In the genomic region with DNA sequence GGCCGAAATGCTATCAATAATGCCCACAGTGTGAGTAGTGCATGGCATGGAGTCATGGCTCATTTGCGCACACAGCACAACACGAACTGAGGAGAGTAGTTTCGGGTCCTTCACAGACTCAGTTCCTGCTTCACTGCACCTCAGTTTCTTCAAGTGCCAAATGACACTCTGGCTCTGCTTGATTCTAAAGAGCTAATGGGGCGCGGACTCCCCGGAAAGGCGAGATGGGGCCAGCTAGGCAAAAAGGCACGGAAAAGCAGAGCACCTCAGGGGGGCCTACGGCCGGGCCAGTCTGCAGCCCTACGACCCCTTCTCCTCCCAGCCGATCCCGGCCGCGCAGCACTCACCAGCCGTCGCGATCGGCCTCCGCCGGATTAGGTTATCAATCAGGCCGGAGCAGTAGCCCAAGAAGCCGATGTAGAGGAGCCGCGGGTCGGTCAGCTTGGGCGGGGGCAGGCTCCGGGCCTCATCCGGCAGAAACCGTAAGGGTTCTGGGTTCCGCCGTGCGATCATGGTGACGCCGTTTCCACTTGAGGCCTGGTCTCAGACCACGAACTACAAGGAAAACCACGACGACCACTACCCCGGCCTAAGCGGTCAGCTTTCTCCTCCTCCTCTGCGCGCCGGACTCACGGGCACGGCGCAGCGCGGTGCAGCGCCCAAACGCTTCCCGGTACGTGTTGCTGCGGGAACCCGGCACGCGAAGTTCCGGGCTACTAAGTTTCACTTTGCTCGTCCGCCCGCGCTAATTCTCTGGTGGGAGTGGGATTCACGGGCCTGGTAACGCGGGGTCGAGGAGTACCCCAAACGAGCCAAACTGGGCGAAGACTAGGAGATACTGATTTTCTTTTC, we compare ENCODE assay signal across 1 cellular context.
TF ChIP-seq lines count a peak whose summit lies in the region.

A gene (minus strand): TSS at position 631 of the 852 bp plus-strand sequence. CDS start 118 bp downstream, at position 513.

TF ChIP-seq in HepG2, 621 proteins besides CTCF, POLR2A, EP300 and RAD21 (continued from another document and continues in another):
- TF ChIP-seq ZNF570 (CRISPR knock-in tag; IDR thresholded peaks at IDR 0.05; ENCODE audit: borderline replicate concordance) (peak; percentile 57; the same call in 1 of the 2 replicates), BCL6 (CRISPR knock-in tag; IDR thresholded peaks at IDR 0.05) (peak; percentile 73), PRPF4 (IDR thresholded peaks at IDR 0.05; ENCODE audit: low read depth, low read length, poor library complexity, severe bottlenecking) (no peak), ZNF232 (CRISPR knock-in tag; IDR thresholded peaks at IDR 0.05; ENCODE audit: borderline replicate concordance) (peak; percentile 97), SOX6 (IDR thresholded peaks at IDR 0.05) (no peak), SOX6 (CRISPR knock-in tag; IDR thresholded peaks at IDR 0.05) (peak; percentile 76), KLF13 (CRISPR knock-in tag; IDR thresholded peaks at IDR 0.05) (no peak), CC2D1A (CRISPR knock-in tag; IDR thresholded peaks at IDR 0.05) (no peak), ZNF282 (IDR thresholded peaks at IDR 0.05; ENCODE audit: partially characterized antibody) (no peak), ZNF556 (CRISPR knock-in tag; IDR thresholded peaks at IDR 0.05; ENCODE audit: borderline replicate concordance) (peak; percentile 93; the same call in 1 of the 2 replicates), GFI1 (CRISPR knock-in tag; IDR thresholded peaks at IDR 0.05; ENCODE audit: borderline replicate concordance) (peak; percentile 50; the same call in 1 of the 2 replicates), ISL2 (CRISPR knock-in tag; IDR thresholded peaks at IDR 0.05) (peak; percentile 70), ZKSCAN5 (CRISPR knock-in tag; IDR thresholded peaks at IDR 0.05) (0 out of 2 replicates have a peak, but pooled peaks have one; percentile 32), EED (CRISPR knock-in tag; IDR thresholded peaks at IDR 0.05) (peak; percentile 88; the same call in 1 of the 2 replicates), RBM39 (IDR thresholded peaks at IDR 0.05; ENCODE audit: low read depth, low read length, poor library complexity, severe bottlenecking) (peak; percentile 72), NR2F6 (IDR thresholded peaks at IDR 0.05) (peak; percentile 58; the same call in 1 of the 2 replicates), NR2F6 (CRISPR knock-in tag; IDR thresholded peaks at IDR 0.05) (peak; percentile 77; the same call in 1 of the 2 replicates), KLF15 (CRISPR knock-in tag; IDR thresholded peaks at IDR 0.05; ENCODE audit: borderline replicate concordance) (peak; percentile 81; the same call in 1 of the 2 replicates), ZNF549 (CRISPR knock-in tag; IDR thresholded peaks at IDR 0.05) (no peak), HOXA3 (CRISPR knock-in tag; IDR thresholded peaks at IDR 0.05) (peak; percentile 95), ZNF337 (CRISPR knock-in tag; IDR thresholded peaks at IDR 0.05; ENCODE audit: borderline replicate concordance, low read depth) (peak; percentile 86; the same call in 1 of the 2 replicates), PAWR (CRISPR knock-in tag; IDR thresholded peaks at IDR 0.05; ENCODE audit: borderline replicate concordance) (no peak), NFYC (CRISPR knock-in tag; IDR thresholded peaks at IDR 0.05) (peak; percentile 50), ATF7-NPFF (CRISPR knock-in tag; IDR thresholded peaks at IDR 0.05; ENCODE audit: low read depth) (peak; percentile 93), TOPORS (CRISPR knock-in tag; IDR thresholded peaks at IDR 0.05) (peak; percentile 78; the same call in 1 of the 2 replicates), GATAD2A (CRISPR knock-in tag; IDR thresholded peaks at IDR 0.05) (peak; percentile 87), FOXC1 (CRISPR knock-in tag; IDR thresholded peaks at IDR 0.05; ENCODE audit: borderline replicate concordance) (peak; percentile 94), KDM5B (CRISPR knock-in tag; IDR thresholded peaks at IDR 0.05; ENCODE audit: borderline replicate concordance) (peak; percentile 92), ZNF878 (CRISPR knock-in tag; IDR thresholded peaks at IDR 0.05) (0 out of 2 replicates have a peak, but pooled peaks have one; percentile 80), TSC22D2 (CRISPR knock-in tag; IDR thresholded peaks at IDR 0.05; ENCODE audit: borderline replicate concordance) (peak; percentile 87; the same call in 1 of the 2 replicates), MYNN (CRISPR knock-in tag; IDR thresholded peaks at IDR 0.05; ENCODE audit: low read depth) (peak; percentile 91), FOXO1 (CRISPR knock-in tag; IDR thresholded peaks at IDR 0.05) (peak; percentile 84), ELF3 (CRISPR knock-in tag; IDR thresholded peaks at IDR 0.05) (peak; percentile 76; the same call in 1 of the 2 replicates), ZNF263 (CRISPR knock-in tag; IDR thresholded peaks at IDR 0.05) (peak; percentile 66), FOXK1 (CRISPR knock-in tag; IDR thresholded peaks at IDR 0.05; ENCODE audit: borderline replicate concordance, low read depth) (peak; percentile 89; the same call in 1 of the 2 replicates), ZNF34 (CRISPR knock-in tag; IDR thresholded peaks at IDR 0.05; ENCODE audit: borderline replicate concordance) (peak; percentile 98; the same call in 1 of the 2 replicates), BRD4 (CRISPR knock-in tag; IDR thresholded peaks at IDR 0.05) (peak; percentile 100), ZNF629 (CRISPR knock-in tag; conservative IDR thresholded peaks at IDR 0.05) (peak; percentile 35; the same call in 1 of the 2 replicates), KMT2A (CRISPR knock-in tag; IDR thresholded peaks at IDR 0.05) (peak; percentile 100), ZNF577 (CRISPR knock-in tag; IDR thresholded peaks at IDR 0.05; ENCODE audit: borderline replicate concordance, low read depth) (0 out of 2 replicates have a peak, but pooled peaks have one; percentile 31)
- TF ChIP-seq, protein P1, sequence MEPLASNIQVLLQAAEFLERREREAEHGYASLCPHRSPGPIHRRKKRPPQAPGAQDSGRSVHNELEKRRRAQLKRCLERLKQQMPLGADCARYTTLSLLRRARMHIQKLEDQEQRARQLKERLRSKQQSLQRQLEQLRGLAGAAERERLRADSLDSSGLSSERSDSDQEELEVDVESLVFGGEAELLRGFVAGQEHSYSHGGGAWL (CRISPR knock-in tag; IDR thresholded peaks at IDR 0.05): no peak; the same call in none of the 2 replicates
- TF ChIP-seq, protein P2, sequence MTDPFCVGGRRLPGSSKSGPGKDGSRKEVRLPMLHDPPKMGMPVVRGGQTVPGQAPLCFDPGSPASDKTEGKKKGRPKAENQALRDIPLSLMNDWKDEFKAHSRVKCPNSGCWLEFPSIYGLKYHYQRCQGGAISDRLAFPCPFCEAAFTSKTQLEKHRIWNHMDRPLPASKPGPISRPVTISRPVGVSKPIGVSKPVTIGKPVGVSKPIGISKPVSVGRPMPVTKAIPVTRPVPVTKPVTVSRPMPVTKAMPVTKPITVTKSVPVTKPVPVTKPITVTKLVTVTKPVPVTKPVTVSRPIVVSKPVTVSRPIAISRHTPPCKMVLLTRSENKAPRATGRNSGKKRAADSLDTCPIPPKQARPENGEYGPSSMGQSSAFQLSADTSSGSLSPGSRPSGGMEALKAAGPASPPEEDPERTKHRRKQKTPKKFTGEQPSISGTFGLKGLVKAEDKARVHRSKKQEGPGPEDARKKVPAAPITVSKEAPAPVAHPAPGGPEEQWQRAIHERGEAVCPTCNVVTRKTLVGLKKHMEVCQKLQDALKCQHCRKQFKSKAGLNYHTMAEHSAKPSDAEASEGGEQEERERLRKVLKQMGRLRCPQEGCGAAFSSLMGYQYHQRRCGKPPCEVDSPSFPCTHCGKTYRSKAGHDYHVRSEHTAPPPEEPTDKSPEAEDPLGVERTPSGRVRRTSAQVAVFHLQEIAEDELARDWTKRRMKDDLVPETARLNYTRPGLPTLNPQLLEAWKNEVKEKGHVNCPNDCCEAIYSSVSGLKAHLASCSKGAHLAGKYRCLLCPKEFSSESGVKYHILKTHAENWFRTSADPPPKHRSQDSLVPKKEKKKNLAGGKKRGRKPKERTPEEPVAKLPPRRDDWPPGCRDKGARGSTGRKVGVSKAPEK (CRISPR knock-in tag; IDR thresholded peaks at IDR 0.05; ENCODE audit: borderline replicate concordance): no peak
- TF ChIP-seq, protein P3, sequence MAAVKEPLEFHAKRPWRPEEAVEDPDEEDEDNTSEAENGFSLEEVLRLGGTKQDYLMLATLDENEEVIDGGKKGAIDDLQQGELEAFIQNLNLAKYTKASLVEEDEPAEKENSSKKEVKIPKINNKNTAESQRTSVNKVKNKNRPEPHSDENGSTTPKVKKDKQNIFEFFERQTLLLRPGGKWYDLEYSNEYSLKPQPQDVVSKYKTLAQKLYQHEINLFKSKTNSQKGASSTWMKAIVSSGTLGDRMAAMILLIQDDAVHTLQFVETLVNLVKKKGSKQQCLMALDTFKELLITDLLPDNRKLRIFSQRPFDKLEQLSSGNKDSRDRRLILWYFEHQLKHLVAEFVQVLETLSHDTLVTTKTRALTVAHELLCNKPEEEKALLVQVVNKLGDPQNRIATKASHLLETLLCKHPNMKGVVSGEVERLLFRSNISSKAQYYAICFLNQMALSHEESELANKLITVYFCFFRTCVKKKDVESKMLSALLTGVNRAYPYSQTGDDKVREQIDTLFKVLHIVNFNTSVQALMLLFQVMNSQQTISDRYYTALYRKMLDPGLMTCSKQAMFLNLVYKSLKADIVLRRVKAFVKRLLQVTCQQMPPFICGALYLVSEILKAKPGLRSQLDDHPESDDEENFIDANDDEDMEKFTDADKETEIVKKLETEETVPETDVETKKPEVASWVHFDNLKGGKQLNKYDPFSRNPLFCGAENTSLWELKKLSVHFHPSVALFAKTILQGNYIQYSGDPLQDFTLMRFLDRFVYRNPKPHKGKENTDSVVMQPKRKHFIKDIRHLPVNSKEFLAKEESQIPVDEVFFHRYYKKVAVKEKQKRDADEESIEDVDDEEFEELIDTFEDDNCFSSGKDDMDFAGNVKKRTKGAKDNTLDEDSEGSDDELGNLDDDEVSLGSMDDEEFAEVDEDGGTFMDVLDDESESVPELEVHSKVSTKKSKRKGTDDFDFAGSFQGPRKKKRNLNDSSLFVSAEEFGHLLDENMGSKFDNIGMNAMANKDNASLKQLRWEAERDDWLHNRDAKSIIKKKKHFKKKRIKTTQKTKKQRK (IDR thresholded peaks at IDR 0.05; ENCODE audit: low read length): no peak
- TF ChIP-seq, protein P4, sequence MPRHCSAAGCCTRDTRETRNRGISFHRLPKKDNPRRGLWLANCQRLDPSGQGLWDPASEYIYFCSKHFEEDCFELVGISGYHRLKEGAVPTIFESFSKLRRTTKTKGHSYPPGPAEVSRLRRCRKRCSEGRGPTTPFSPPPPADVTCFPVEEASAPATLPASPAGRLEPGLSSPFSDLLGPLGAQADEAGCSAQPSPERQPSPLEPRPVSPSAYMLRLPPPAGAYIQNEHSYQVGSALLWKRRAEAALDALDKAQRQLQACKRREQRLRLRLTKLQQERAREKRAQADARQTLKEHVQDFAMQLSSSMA (CRISPR knock-in tag; IDR thresholded peaks at IDR 0.05): peak; percentile 93; the same call in 1 of the 2 replicates
- TF ChIP-seq, protein P5, sequence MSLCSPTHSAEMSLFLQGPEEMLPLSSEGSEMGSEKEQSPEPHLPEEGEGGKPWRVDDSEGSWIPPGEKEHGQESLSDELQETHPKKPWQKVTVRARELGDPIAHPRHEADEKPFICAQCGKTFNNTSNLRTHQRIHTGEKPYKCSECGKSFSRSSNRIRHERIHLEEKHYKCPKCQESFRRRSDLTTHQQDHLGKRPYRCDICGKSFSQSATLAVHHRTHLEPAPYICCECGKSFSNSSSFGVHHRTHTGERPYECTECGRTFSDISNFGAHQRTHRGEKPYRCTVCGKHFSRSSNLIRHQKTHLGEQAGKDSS (CRISPR knock-in tag; IDR thresholded peaks at IDR 0.05; ENCODE audit: borderline replicate concordance, low read depth): peak; percentile 93
- TF ChIP-seq, protein P6, sequence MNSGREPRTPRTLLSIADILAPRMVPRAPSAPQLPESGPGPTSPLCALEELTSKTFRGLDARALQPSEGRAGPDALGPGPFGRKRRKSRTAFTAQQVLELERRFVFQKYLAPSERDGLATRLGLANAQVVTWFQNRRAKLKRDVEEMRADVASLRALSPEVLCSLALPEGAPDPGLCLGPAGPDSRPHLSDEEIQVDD (CRISPR knock-in tag; IDR thresholded peaks at IDR 0.05; ENCODE audit: borderline replicate concordance): no peak
- TF ChIP-seq, protein P7, sequence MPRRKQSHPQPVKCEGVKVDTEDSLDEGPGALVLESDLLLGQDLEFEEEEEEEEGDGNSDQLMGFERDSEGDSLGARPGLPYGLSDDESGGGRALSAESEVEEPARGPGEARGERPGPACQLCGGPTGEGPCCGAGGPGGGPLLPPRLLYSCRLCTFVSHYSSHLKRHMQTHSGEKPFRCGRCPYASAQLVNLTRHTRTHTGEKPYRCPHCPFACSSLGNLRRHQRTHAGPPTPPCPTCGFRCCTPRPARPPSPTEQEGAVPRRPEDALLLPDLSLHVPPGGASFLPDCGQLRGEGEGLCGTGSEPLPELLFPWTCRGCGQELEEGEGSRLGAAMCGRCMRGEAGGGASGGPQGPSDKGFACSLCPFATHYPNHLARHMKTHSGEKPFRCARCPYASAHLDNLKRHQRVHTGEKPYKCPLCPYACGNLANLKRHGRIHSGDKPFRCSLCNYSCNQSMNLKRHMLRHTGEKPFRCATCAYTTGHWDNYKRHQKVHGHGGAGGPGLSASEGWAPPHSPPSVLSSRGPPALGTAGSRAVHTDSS (CRISPR knock-in tag; conservative IDR thresholded peaks at IDR 0.05): 0 out of 2 replicates have a peak, but pooled peaks have one; percentile 88
